Comparison of ENCODE assay signal across 19 cellular contexts in the genomic region with DNA sequence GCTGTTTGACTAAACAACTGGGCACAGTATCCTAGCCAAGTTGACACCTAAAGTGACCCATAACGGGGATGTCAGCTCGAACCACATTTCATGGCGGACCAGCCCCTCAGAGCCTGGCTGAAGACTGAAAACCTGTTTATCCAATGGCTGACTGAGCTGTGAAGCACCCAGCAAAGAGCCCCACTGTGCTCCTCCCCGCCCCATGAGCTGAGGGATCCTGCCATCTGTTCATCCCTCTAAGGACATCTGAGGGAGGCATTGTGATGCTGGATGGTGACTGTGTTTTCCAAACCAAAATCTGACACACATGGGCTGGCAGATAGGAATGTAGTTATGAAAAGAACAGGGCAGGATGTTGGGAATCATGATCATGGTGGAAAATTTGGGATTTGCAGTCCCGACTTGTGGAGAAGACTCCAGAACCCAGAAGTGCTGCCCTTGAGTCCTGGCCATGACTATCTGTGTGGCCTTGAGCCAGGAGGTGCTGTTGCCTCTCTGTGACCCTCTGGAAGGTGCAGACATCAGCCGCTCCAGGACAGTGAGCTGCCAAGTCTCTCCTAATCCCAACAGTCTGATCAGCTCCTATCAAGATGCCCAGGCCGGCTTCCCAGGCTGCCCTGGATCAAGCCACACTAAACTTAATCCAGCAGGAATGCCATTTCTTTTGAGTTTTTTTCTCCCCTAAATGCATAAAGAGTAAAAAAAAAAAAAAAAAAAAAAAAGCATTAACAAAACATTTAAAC. TPM values are rescaled to one million over a fixed set of nuclear protein-coding genes. Genes with fewer than 3 reads are reported as not detected.
DNase-seq lines count a peak whose midpoint lies in the region; ATAC-seq and TF ChIP-seq lines count a peak whose summit lies in the region.
"Had no signal": no experiment of that assay in that cellular context is flagged by ENCODE, and none has a peak within 500 bp of the region (broad histone marks: within the 10 kb centered on the region; RNA-seq: fewer than 3 reads in every experiment).

No MANE protein-coding gene starts in this region.

- H3K36me3 ChIP-seq in right atrium auricular region = no peaks in the 10 kb centered on the region
- H3K36me3 ChIP-seq: BE2C had no signal

- no peak for ATAC-seq in HG03442 (IDR thresholded peaks at IDR 0.05; ENCODE audit: unreplicated experiment)
- ATAC-seq: HepG2 had no signal

- DNase-seq in DMS 273 (lab: John Stamatoyannopoulos, UW; ENCODE audit: unreplicated experiment) (peak; percentile 74), NCI-H2171 (lab: John Stamatoyannopoulos, UW) (peak; percentile 75), NCI-H524 treated with DMSO at 0.1 percent for 48 hours (lab: John Stamatoyannopoulos, UW) (peak; percentile 74), mesenteric fat pad (ENCODE audit: low spot score) (peak; percentile 71), right atrium auricular region (ENCODE audit: low spot score) (no peak), H4 (ENCODE audit: low spot score) (no peak), OCI-M2 (lab: John Stamatoyannopoulos, UW; ENCODE audit: unreplicated experiment) (no peak)
- DNase-seq: BE2C; C1 segment of cervical spinal cord; Caco-2; CD4-positive, alpha-beta T cell; DMS79 treated with DMSO at 0.1 percent for 48 hours; GF-D8; GOT3; H9; KBM-7 had no signal

- no peaks in the 10 kb centered on the region for H3K4me1 ChIP-seq in right atrium auricular region
- H3K4me1 ChIP-seq: BE2C had no signal

- no peak overlapping the region for H3K4me3 ChIP-seq in right atrium auricular region

- no peak for TF ChIP-seq CTCF in right atrium auricular region (IDR thresholded peaks at IDR 0.05)

- no peak overlapping the region for H3K27ac ChIP-seq in right atrium auricular region

- no peaks in the 10 kb centered on the region for H3K9me3 ChIP-seq in right atrium auricular region
- H3K9me3 ChIP-seq: BE2C, Caco-2 had no signal

- H3K27me3 ChIP-seq in right atrium auricular region = no peaks in the 10 kb centered on the region

RNA-seq across cellular contexts. Expression of a gene that starts 5.7 kb away (rescaled TPM):
- total RNA-seq in mesenteric fat pad (not detected), right atrium auricular region (not detected)
- total RNA-seq in H4 (2014; rRNA removed; shearing (Covaris generic)) = not detected in 2 replicates
- total RNA-seq: A172, HepG2 had no signal

Comparison
In these comparisons a context has a peak if more than half of its experiments do, and no peak if none do; other contexts are left out.
1. DNase-seq: peak in DMS 273 (single experiment), NCI-H2171 (single experiment), NCI-H524 treated with DMSO at 0.1 percent for 48 hours (single experiment) and mesenteric fat pad (single experiment); none in right atrium auricular region (single experiment), H4 (single experiment) and OCI-M2 (single experiment).